26 cellular contexts compared by ENCODE assay signal in the genomic region with DNA sequence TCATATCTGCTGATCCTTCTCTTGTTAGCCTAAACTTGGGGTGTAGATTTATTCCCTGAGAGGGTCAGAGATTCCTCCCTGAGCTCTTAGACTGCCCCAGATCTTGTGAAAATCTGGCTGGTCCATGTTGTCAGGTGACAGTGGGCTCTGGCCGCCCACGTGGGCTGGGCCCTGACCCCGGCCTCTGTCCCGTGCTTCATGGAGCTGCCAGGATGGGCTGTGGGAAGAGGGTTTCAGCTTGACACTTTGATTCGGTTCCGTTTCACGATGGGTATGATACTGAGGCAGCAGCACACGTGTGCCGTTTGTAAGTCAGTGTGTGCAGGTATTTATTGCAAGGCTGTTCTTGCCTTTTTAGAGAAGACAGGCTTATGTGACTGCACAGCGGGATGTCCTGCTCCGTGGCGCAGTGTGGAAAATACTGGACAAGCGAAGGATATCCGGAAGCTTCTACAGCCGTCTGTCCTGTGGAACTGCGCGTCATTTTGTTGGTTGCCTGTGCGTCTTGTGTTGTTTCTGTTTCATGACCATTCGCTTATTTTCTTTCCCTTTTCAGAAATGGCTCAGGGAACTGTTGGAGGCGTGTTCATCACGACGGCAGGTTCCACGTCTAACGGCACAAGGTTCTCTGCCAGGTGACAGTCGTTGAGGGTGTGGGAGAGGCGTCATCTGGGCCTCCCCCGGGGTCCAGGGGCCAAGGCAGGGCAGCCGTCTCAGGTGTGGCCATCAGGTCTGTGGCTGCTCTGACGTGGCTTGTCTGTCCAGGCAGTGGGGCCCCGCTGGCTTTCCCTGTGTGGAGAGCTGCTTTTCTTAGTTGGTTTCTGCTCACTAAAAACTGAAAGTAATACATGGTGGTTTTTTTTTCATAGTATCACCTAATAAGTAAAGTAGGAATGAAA. TPM values are rescaled to one million over a fixed set of nuclear protein-coding genes. Genes with fewer than 3 reads are reported as not detected.
DNase-seq lines count a peak whose midpoint lies in the region; ATAC-seq and TF ChIP-seq lines count a peak whose summit lies in the region.
"Had no signal": no experiment of that assay in that cellular context is flagged by ENCODE, and none has a peak within 500 bp of the region (broad histone marks: within the 10 kb centered on the region; RNA-seq: fewer than 3 reads in every experiment).

No MANE protein-coding gene starts in this region.

- H3K27me3 Mint-ChIP-seq in activated B cell treated with CpG ODN at 0.5 μM for 24 hours, result no peaks in the 10 kb centered on the region
- H3K27me3 Mint-ChIP-seq: activated CD8-positive, alpha-beta T cell treated with anti-CD3 and anti-CD28 coated beads for 36 hours; naive B cell had no signal

- no peak overlapping the region for H3K27ac Mint-ChIP-seq in activated B cell treated with CpG ODN at 0.5 μM for 24 hours
- H3K27ac Mint-ChIP-seq: activated CD8-positive, alpha-beta T cell treated with anti-CD3 and anti-CD28 coated beads for 36 hours; mesothelial cell of epicardium; naive B cell had no signal

- peaks cover 88% of the 10 kb centered on the region for H3K36me3 ChIP-seq in left ventricle myocardium inferior
- H3K36me3 ChIP-seq in mesendoderm (ENCODE audit: control insufficient read depth, insufficient read depth, low read length), result peaks cover 40% of the 10 kb centered on the region
- peaks cover 23 to 82% (median 69%) of the 10 kb centered on the region in 4 donors for H3K36me3 ChIP-seq in upper lobe of left lung
- H3K36me3 ChIP-seq in gastrocnemius medialis, result peaks cover 0 to 68% of the 10 kb centered on the region in 2 donors

- no peak for TF ChIP-seq CTCF in left ventricle myocardium inferior (IDR thresholded peaks at IDR 0.05; ENCODE audit: borderline replicate concordance)
- no peak for TF ChIP-seq CTCF in activated B cell treated with CpG ODN at 0.5 μM for 24 hours (IDR thresholded peaks at IDR 0.05)
- TF ChIP-seq CTCF in upper lobe of left lung (IDR thresholded peaks at IDR 0.05), result no peak
- no peak for TF ChIP-seq CTCF in gastrocnemius medialis (IDR thresholded peaks at IDR 0.05 in 4 of 5, conservative IDR thresholded peaks at IDR 0.05 in 1 of 5)

- no CpG with 5 or more reads among the region's 30 CpGs for WGBS in mesendoderm (ENCODE audit: extremely low coverage, insufficient coverage, low lambda C conversion rate)
- WGBS in upper lobe of left lung, 2 donors, result 95 to 97% methylated on average over 26 to 30 of the region's 30 CpGs

- H3K9me3 Mint-ChIP-seq in activated B cell treated with CpG ODN at 0.5 μM for 24 hours, result no peaks in the 10 kb centered on the region
- H3K9me3 Mint-ChIP-seq: activated CD8-positive, alpha-beta T cell treated with anti-CD3 and anti-CD28 coated beads for 36 hours; naive B cell had no signal

- no peak overlapping the region for H3K56ac ChIP-seq in mesendoderm (ENCODE audit: low read length)

- H3K79me1 ChIP-seq in mesendoderm (ENCODE audit: low read length), result peaks cover 2% of the 10 kb centered on the region

- in situ Hi-C loops in gastrocnemius medialis (cut with MboI; ENCODE audit: low sequenced_read_pairs in 4 of 4), result no loop called here

- H3K9me3 ChIP-seq in left ventricle myocardium inferior (replicated peaks) (no peaks in the 10 kb centered on the region), upper lobe of left lung (no peaks in the 10 kb centered on the region), gastrocnemius medialis (no peaks in the 10 kb centered on the region)
- H3K9me3 ChIP-seq: esophagus muscularis mucosa, HAP-1 had no signal

- peak overlapping the region; percentile 24 for H3K23ac ChIP-seq in mesendoderm (ENCODE audit: low read length)

- no peak overlapping the region for H2AK5ac ChIP-seq in mesendoderm (ENCODE audit: low read length)

- no peak overlapping the region for H3K4ac ChIP-seq in mesendoderm (ENCODE audit: low read depth, low read length)

- no peak overlapping the region for H3K9ac ChIP-seq in mesendoderm (ENCODE audit: low read length)

- no peak overlapping the region for H3K18ac ChIP-seq in mesendoderm (ENCODE audit: low read length)

- no peaks in the 10 kb centered on the region for H3K4me1 ChIP-seq in left ventricle myocardium inferior
- no peaks in the 10 kb centered on the region for H3K4me1 ChIP-seq in mesendoderm (ENCODE audit: control insufficient read depth, low read depth, low read length)
- H3K4me1 ChIP-seq in upper lobe of left lung, result no peaks in the 10 kb centered on the region
- H3K4me1 ChIP-seq in gastrocnemius medialis, result no peaks in the 10 kb centered on the region
- H3K4me1 ChIP-seq: esophagus muscularis mucosa, foreskin keratinocyte, HAP-1 had no signal

- DNase-seq in left ventricle myocardium inferior (peak; percentile 10), left cardiac atrium (no peak), activated B cell treated with CpG ODN at 0.5 μM for 24 hours (peak; percentile 11), mesendoderm (no peak), upper lobe of left lung (peak; percentile 12 to 49), gastrocnemius medialis (no peak), SIG-M5 (lab: John Stamatoyannopoulos, UW) (no peak), SK-N-DZ (ENCODE audit: low spot score) (no peak)
- DNase-seq: activated CD8-positive, alpha-beta T cell treated with anti-CD3 and anti-CD28 coated beads for 36 hours; amniotic stem cell; C1 segment of cervical spinal cord; DMS79 treated with DMSO at 0.1 percent for 48 hours; foreskin keratinocyte; GF-D8; naive B cell; NCI-H1105; NCI-H1930; NCI-H526 treated with DMSO at 0.1 percent for 48 hours; stimulated activated CD4-positive, alpha-beta T cell treated with anti-CD3 and anti-CD28 coated beads, Interleukin-2, amount 100 ng/mL, for 48 hours had no signal

- POLR2A ChIA-PET in activated B cell treated with CpG ODN at 0.5 μM for 24 hours (lab: Charles Lee), result no interaction called here

- TF ChIP-seq POLR2A in upper lobe of left lung (IDR thresholded peaks at IDR 0.05) (no peak), gastrocnemius medialis (IDR thresholded peaks at IDR 0.05) (no peak)

- H2BK5ac ChIP-seq in mesendoderm (ENCODE audit: low read length), result no peak overlapping the region

- no peak overlapping the region for H2BK120ac ChIP-seq in mesendoderm (ENCODE audit: low read depth, low read length)

- no peak overlapping the region for H3K4me2 ChIP-seq in mesendoderm (ENCODE audit: low read length)

- ATAC-seq in left cardiac atrium (no peak), activated B cell treated with CpG ODN at 0.5 μM for 24 hours (ENCODE audit: low read depth) (no peak), upper lobe of left lung (ENCODE audit: low FRiP score in 2 of 2) (no peak), gastrocnemius medialis (no peak)
- ATAC-seq: activated CD8-positive, alpha-beta T cell treated with anti-CD3 and anti-CD28 coated beads for 36 hours; foreskin keratinocyte; Panc1 had no signal

- H3K4me3 ChIP-seq in left ventricle myocardium inferior (no peak overlapping the region), mesendoderm (ENCODE audit: low read length) (no peak overlapping the region), upper lobe of left lung (no peak overlapping the region), gastrocnemius medialis (no peak overlapping the region)
- H3K4me3 ChIP-seq: esophagus muscularis mucosa, HAP-1 had no signal

- H3K27ac ChIP-seq in left ventricle myocardium inferior (replicated peaks), result no peak overlapping the region
- no peak overlapping the region for H3K27ac ChIP-seq in mesendoderm (ENCODE audit: low read depth, low read length)
- no peak overlapping the region for H3K27ac ChIP-seq in upper lobe of left lung
- no peak overlapping the region for H3K27ac ChIP-seq in gastrocnemius medialis
- H3K27ac ChIP-seq: esophagus muscularis mucosa, foreskin keratinocyte had no signal

- H4K5ac ChIP-seq in mesendoderm (ENCODE audit: low read length), result no peak overlapping the region

- no peak for TF ChIP-seq EP300 in upper lobe of left lung (IDR thresholded peaks at IDR 0.05)

- H3K79me2 ChIP-seq in mesendoderm (ENCODE audit: control insufficient read depth, insufficient read depth, low read length), result no peaks in the 10 kb centered on the region

- no peak overlapping the region for H3K4me3 Mint-ChIP-seq in activated B cell treated with CpG ODN at 0.5 μM for 24 hours
- H3K4me3 Mint-ChIP-seq: activated CD8-positive, alpha-beta T cell treated with anti-CD3 and anti-CD28 coated beads for 36 hours; mesothelial cell of epicardium; naive B cell had no signal

- peaks cover 81% of the 10 kb centered on the region for H3K36me3 Mint-ChIP-seq in activated B cell treated with CpG ODN at 0.5 μM for 24 hours (ENCODE audit: low read depth)

- CTCF ChIA-PET in activated B cell treated with CpG ODN at 0.5 μM for 24 hours (lab: Charles Lee), result no interaction called here

- H2BK15ac ChIP-seq in mesendoderm (replicated peaks; ENCODE audit: low read depth), result no peak overlapping the region

- H3K27me3 ChIP-seq in left ventricle myocardium inferior (ENCODE audit: low read depth) (no peaks in the 10 kb centered on the region), mesendoderm (ENCODE audit: insufficient read depth, low read length, poor library complexity) (no peaks in the 10 kb centered on the region), upper lobe of left lung (no peaks in the 10 kb centered on the region), gastrocnemius medialis (no peaks in the 10 kb centered on the region)
- H3K27me3 ChIP-seq: esophagus muscularis mucosa, foreskin keratinocyte had no signal

- intact Hi-C loops in left ventricle myocardium inferior (cut with micrococcal nuclease), result no loop called here
- intact Hi-C loops in left cardiac atrium (cut with DNase I), result no loop called here
- intact Hi-C loops in activated B cell treated with CpG ODN at 0.5 μM for 24 hours (cut with micrococcal nuclease), result no loop called here
- intact Hi-C loops in gastrocnemius medialis (cut with DNase I; ENCODE audit: low total_unique reads), result no loop called here

- H4K8ac ChIP-seq in mesendoderm (ENCODE audit: low read depth, low read length), result no peak overlapping the region

- H3K4me1 Mint-ChIP-seq in activated B cell treated with CpG ODN at 0.5 μM for 24 hours, result peaks cover 2% of the 10 kb centered on the region
- H3K4me1 Mint-ChIP-seq: mesothelial cell of epicardium had no signal

RNA-seq across cellular contexts. Expression of gene ATP4B, which starts 20.5 kb away (rescaled TPM):
- total RNA-seq in left ventricle myocardium inferior (not detected), left cardiac atrium (not detected), activated B cell treated with CpG ODN at 0.5 μM for 24 hours (not detected in 2 replicates), upper lobe of left lung (not detected), gastrocnemius medialis (not detected)
- 0.15 TPM for polyA plus RNA-seq in mesendoderm (2013, experiment 1 of 2)
- polyA plus RNA-seq in mesendoderm (2013, experiment 2 of 2), result 0.20 TPM
- polyA plus RNA-seq in SK-N-DZ (2014; cell fraction: cytosol; rRNA removed), result not detected in 2 replicates
- not detected in 2 replicates for polyA plus RNA-seq in SK-N-DZ (2014; cell fraction: nucleus; rRNA removed)
- total RNA-seq: activated CD8-positive, alpha-beta T cell treated with anti-CD3 and anti-CD28 coated beads for 36 hours; esophagus muscularis mucosa; foreskin keratinocyte; mesothelial cell of epicardium; osteocyte; renal cortical epithelial cell; ureter had no signal
- polyA plus RNA-seq: foreskin keratinocyte had no signal

RNA-seq across cellular contexts. Expression of gene GRK1, which starts 29.5 kb away (rescaled TPM):
- total RNA-seq in left ventricle myocardium inferior (0.85 TPM), left cardiac atrium (under 1 TPM; 0.13 to 0.44 TPM), activated B cell treated with CpG ODN at 0.5 μM for 24 hours (0.07 and 0.44 TPM in 2 replicates), upper lobe of left lung (1 to 10 TPM in 1 of 6 donors, under 1 TPM in 1, not detected in 4; 0.15 to 5.2 TPM), gastrocnemius medialis (under 1 TPM in 1 of 4 donors, not detected in 3; 0.10 TPM)
- polyA plus RNA-seq in mesendoderm (2013, experiment 1 of 2), result 0.06 TPM
- polyA plus RNA-seq in mesendoderm (2013, experiment 2 of 2), result 0.08 TPM
- not detected in 2 replicates for polyA plus RNA-seq in SK-N-DZ (2014; cell fraction: cytosol; rRNA removed)
- polyA plus RNA-seq in SK-N-DZ (2014; cell fraction: nucleus; rRNA removed), result not detected in 2 replicates
- total RNA-seq: foreskin keratinocyte, osteocyte, renal cortical epithelial cell, ureter had no signal
- polyA plus RNA-seq: foreskin keratinocyte had no signal

RNA-seq across cellular contexts. Expression of gene TFDP1, which starts 53.0 kb away (rescaled TPM):
- total RNA-seq in left ventricle myocardium inferior (48.7 TPM), left cardiac atrium (10 to 100 TPM; 48.3 to 57.1 TPM), activated B cell treated with CpG ODN at 0.5 μM for 24 hours (53.1 and 54.3 TPM in 2 replicates), upper lobe of left lung (10 to 100 TPM; 23.2 to 45.2 (median 37.9) TPM), gastrocnemius medialis (10 to 100 TPM; 14.9 to 35.4 (median 29.1) TPM)
- polyA plus RNA-seq in mesendoderm (2013, experiment 1 of 2), result 106 TPM
- polyA plus RNA-seq in mesendoderm (2013, experiment 2 of 2), result 104 TPM
- polyA plus RNA-seq in SK-N-DZ (2014; cell fraction: cytosol; rRNA removed), result 113 and 158 TPM in 2 replicates
- polyA plus RNA-seq in SK-N-DZ (2014; cell fraction: nucleus; rRNA removed), result 133 and 178 TPM in 2 replicates

Comparison
In these comparisons a context has a peak if more than half of its experiments do, and no peak if none do; other contexts are left out.
1. DNase-seq: peak in left ventricle myocardium inferior (single experiment), activated B cell treated with CpG ODN at 0.5 μM for 24 hours (single experiment) and upper lobe of left lung (2 of 2); none in left cardiac atrium (single experiment), mesendoderm (single experiment), gastrocnemius medialis (0 of 2), SIG-M5 (single experiment) and SK-N-DZ (single experiment).